Comparison of ENCODE assay signal across 11 cellular contexts in the genomic region with DNA sequence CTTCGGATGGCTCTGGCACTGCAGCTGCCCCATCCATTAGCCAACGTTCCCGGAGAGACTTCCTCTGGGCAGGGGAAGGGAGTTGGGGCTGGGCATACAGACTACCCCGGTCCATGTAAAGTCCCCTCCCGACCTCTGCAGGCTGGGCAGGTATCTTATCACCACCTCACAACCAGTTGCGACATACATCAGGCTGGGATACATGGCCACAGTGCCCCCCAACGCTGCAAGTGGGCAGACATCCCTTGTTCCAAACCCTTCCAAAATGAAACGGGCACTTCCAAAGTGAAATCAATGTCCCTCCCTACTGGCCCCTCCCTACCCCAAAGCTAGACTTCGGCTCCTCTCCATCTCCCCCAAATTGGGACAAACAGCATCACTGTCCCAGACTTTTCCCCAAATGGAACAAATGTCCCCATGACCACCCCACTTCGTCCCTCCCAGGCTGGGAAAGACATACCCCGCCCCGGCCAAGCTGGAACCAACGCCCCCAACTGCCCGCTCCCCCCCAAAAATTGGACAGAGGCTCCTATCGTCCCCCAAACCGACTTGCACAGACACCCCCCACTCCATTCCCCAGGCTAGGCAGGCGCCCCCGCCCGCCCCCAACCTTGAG. TPM values are rescaled to one million over a fixed set of nuclear protein-coding genes. Genes with fewer than 3 reads are reported as not detected.
DNase-seq lines count a peak whose midpoint lies in the region; ATAC-seq, FAIRE-seq and TF ChIP-seq lines count a peak whose summit lies in the region.
"Had no signal": no experiment of that assay in that cellular context is flagged by ENCODE, and none has a peak within 500 bp of the region (broad histone marks: within the 10 kb centered on the region; RNA-seq: fewer than 3 reads in every experiment).

No MANE protein-coding gene starts in this region.

- peaks cover 6 to 15% (median 13%) of the 10 kb centered on the region in 5 donors for H3K36me3 Mint-ChIP-seq in naive thymus-derived CD4-positive, alpha-beta T cell

- dilution Hi-C loops in mammary epithelial cell (cut with HindIII; ENCODE audit: low sequenced_read_pairs), result no loop called here

- CTCF ChIA-PET in A549 (lab: Yijun Ruan, JAX), result interaction anchor here (0.6 to 8.8 kb wide), 12 partner anchors 8 to 172 kb away, joined by 3 to 93 read pairs (median 5); a partner anchor contains a TSS
- CTCF ChIA-PET in mammary epithelial cell (lab: Charles Lee; ENCODE audit: low non-redundant PET), result interaction anchor here (0.6 kb wide), 1 partner anchor 20 kb away, joined by 4 read pairs; no protein-coding TSS in a partner anchor
- CTCF ChIA-PET in naive thymus-derived CD4-positive, alpha-beta T cell (lab: Charles Lee), result interaction anchor here (0.6 to 1.1 kb wide), 2 partner anchors 8 to 47 kb away, joined by 3 read pairs; no protein-coding TSS in a partner anchor

- POLR2A ChIA-PET in A549 (lab: Yijun Ruan, JAX), result interaction anchor here (0.8 to 1.5 kb wide), 2 partner anchors 15 to 25 kb away, joined by 3 to 4 read pairs; a partner anchor contains a TSS
- POLR2A ChIA-PET in naive thymus-derived CD4-positive, alpha-beta T cell (lab: Charles Lee), result interaction anchor here (0.7 to 1.9 kb wide), 3 partner anchors 15 to 25 kb away, joined by 3 to 4 read pairs (median 3); a partner anchor contains a TSS

- 72% methylated on average over 9 of the region's 19 CpGs for WGBS in A549 (ENCODE audit: missing lambda C conversion rate)
- 55% methylated on average over 5 of the region's 19 CpGs for WGBS in mammary epithelial cell (ENCODE audit: low coverage, missing lambda C conversion rate)

- H3K9ac ChIP-seq in mammary epithelial cell (ENCODE audit: insufficient read depth, low read length), result no peak overlapping the region

- H4K20me1 ChIP-seq in mammary epithelial cell (ENCODE audit: insufficient read depth, low read length), result no peaks in the 10 kb centered on the region

- H3K4me2 ChIP-seq in A549 (peak overlapping the region; percentile 95), mammary epithelial cell (ENCODE audit: insufficient read depth, low read depth, low read length) (peak overlapping the region; percentile 57)

- 0 out of 6 replicates have a peak, but pooled peaks of 1 of the 2 experiments have one; percentile 8 for ATAC-seq in A549
- no peak for ATAC-seq in naive thymus-derived CD4-positive, alpha-beta T cell
- no peak for ATAC-seq in GM18505 (IDR thresholded peaks at IDR 0.05; ENCODE audit: unreplicated experiment)
- ATAC-seq in HG03175 (IDR thresholded peaks at IDR 0.05; ENCODE audit: unreplicated experiment), result no peak

- peak overlapping the region in 1 of 9 donors; percentile 30 for H3K27ac Mint-ChIP-seq in naive thymus-derived CD4-positive, alpha-beta T cell

- peaks cover 8% of the 10 kb centered on the region for H3K27me3 ChIP-seq in mammary epithelial cell (ENCODE audit: insufficient read depth, low read length)
- peaks cover 5 to 21% of the 10 kb centered on the region in 2 donors for H3K27me3 ChIP-seq in naive thymus-derived CD4-positive, alpha-beta T cell (ENCODE audit: control insufficient read depth in 2 of 2, insufficient read depth in 2 of 2, low read length in 2 of 2)

- peaks cover 16 to 48% (median 27%) of the 10 kb centered on the region in 5 donors for H3K27me3 Mint-ChIP-seq in naive thymus-derived CD4-positive, alpha-beta T cell

- no peaks in the 10 kb centered on the region for H3K9me3 ChIP-seq in A549
- H3K9me3 ChIP-seq in mammary epithelial cell (replicated peaks; ENCODE audit: insufficient read depth, low read length), result no peaks in the 10 kb centered on the region
- no peaks in the 10 kb centered on the region for H3K9me3 ChIP-seq in naive thymus-derived CD4-positive, alpha-beta T cell (ENCODE audit: control insufficient read depth in 2 of 3, low read length in 3 of 3)

- peaks cover 2% of the 10 kb centered on the region for H3K36me3 ChIP-seq in mammary epithelial cell (ENCODE audit: insufficient read depth, low read length)
- H3K36me3 ChIP-seq in naive thymus-derived CD4-positive, alpha-beta T cell (ENCODE audit: control insufficient read depth in 2 of 3, insufficient read depth in 3 of 3, low read length in 3 of 3), result peaks cover 0 to 12% (median 0%) of the 10 kb centered on the region in 3 experiments

- H3K4me1 ChIP-seq in A549 (peaks cover 17% of the 10 kb centered on the region), mammary epithelial cell (ENCODE audit: insufficient read depth, low read length) (no peaks in the 10 kb centered on the region)
- peaks cover 9 to 10% of the 10 kb centered on the region in 2 donors for H3K4me1 ChIP-seq in naive thymus-derived CD4-positive, alpha-beta T cell (ENCODE audit: control insufficient read depth in 2 of 2, insufficient read depth in 2 of 2, low read length in 2 of 2)

- H3K79me2 ChIP-seq in mammary epithelial cell (ENCODE audit: insufficient read depth, low read length), result no peaks in the 10 kb centered on the region

- no peak for TF ChIP-seq RAD21 in A549 (conservative IDR thresholded peaks at IDR 0.05 in 1 of 2, IDR thresholded peaks at IDR 0.05 in 1 of 2)

- BruUV-seq in mammary epithelial cell (replicated peaks; lab: Mats Ljungman, UMichigan), result no TSS peak

- H3K4me3 Mint-ChIP-seq in naive thymus-derived CD4-positive, alpha-beta T cell, result peak overlapping the region; percentile 13 to 80 (median 54)

- DNase-seq in A549 (ENCODE audit: low read depth in 1 of 2, low spot score in 1 of 2), result no peak
- DNase-seq in GM13976 (ENCODE audit: low spot score), result peak; percentile 37
- DNase-seq in mammary epithelial cell, result no peak
- DNase-seq in naive thymus-derived CD4-positive, alpha-beta T cell, result no peak
- no peak for DNase-seq in NCI-H1105 treated with DMSO at 0.1 percent for 48 hours (lab: John Stamatoyannopoulos, UW)
- no peak for DNase-seq in KBM-7
- DNase-seq: NCI-H1092 treated with DMSO at 0.1 percent for 48 hours, SHP77 treated with DMSO at 0.1 percent for 48 hours had no signal

- TF ChIP-seq EP300 in A549 (IDR thresholded peaks at IDR 0.05), result no peak

- peaks cover 14 to 30% (median 19%) of the 10 kb centered on the region in 7 donors for H3K4me1 Mint-ChIP-seq in naive thymus-derived CD4-positive, alpha-beta T cell

- no peak overlapping the region for H2AFZ ChIP-seq in mammary epithelial cell (ENCODE audit: low read depth, low read length)

- intact Hi-C loops in mammary epithelial cell (cut with micrococcal nuclease), result no loop called here
- intact Hi-C loops in naive thymus-derived CD4-positive, alpha-beta T cell (cut with micrococcal nuclease), result no loop called here

- H3K4me3 ChIP-seq in A549, result peak overlapping the region; percentile 56
- H3K4me3 ChIP-seq in mammary epithelial cell (replicated peaks in 1 of 3; ENCODE audit: insufficient read depth in 1 of 3, low read depth in 2 of 3, low read length in 3 of 3), result no peak overlapping the region
- H3K4me3 ChIP-seq in naive thymus-derived CD4-positive, alpha-beta T cell (ENCODE audit: low read length), result no peak overlapping the region

- FAIRE-seq in A549 (lab: Jason Lieb, UNC), result no peak

- TF ChIP-seq CTCF in A549 (IDR thresholded peaks at IDR 0.05) (no peak), GM13976 (IDR thresholded peaks at IDR 0.05; ENCODE audit: borderline replicate concordance, control extremely low read depth, extremely low read depth, insufficient read depth, missing control alignments) (no peak), mammary epithelial cell (conservative IDR thresholded peaks at IDR 0.05 in 1 of 2, IDR thresholded peaks at IDR 0.05 in 1 of 2; ENCODE audit: extremely low read depth in 1 of 2, insufficient read depth in 1 of 2, low read depth in 1 of 2, low read length in 2 of 2) (no peak)

- H3K9me3 Mint-ChIP-seq in naive thymus-derived CD4-positive, alpha-beta T cell, result peaks cover 0 to 6% (median 0%) of the 10 kb centered on the region in 11 donors

- TF ChIP-seq POLR2A in A549 (IDR thresholded peaks at IDR 0.05; ENCODE audit: low read length), result no peak
- no peak for TF ChIP-seq POLR2A in GM18505 (IDR thresholded peaks at IDR 0.05; ENCODE audit: borderline replicate concordance, extremely low read depth, insufficient read depth, insufficient read length)

- H3K27ac ChIP-seq in A549 (peak overlapping the region; percentile 45 to 87; a peak in 4 of 6 replicates), mammary epithelial cell (ENCODE audit: insufficient read depth, low read depth, low read length) (no peak overlapping the region)
- H3K27ac ChIP-seq in naive thymus-derived CD4-positive, alpha-beta T cell (ENCODE audit: low read depth, low read length), result no peak overlapping the region

- in situ Hi-C loops in GM13976 (cut with MboI; ENCODE audit: low sequenced_read_pairs, unreplicated experiment), result loop anchor here (25.0 kb wide), 1 partner anchor 445 kb away; no protein-coding TSS in a partner anchor
- in situ Hi-C loops in mammary epithelial cell (cut with MboI; ENCODE audit: low sequenced_read_pairs in 2 of 2), result no loop called here
- in situ Hi-C loops in KBM-7 (cut with MboI; ENCODE audit: low pct_unique_long_range_greater_than_20kb, low sequenced_read_pairs), result loop anchor here (25.0 kb wide), 1 partner anchor 170 kb away; a partner anchor contains a TSS

RNA-seq across cellular contexts. Expression of a gene that starts 5.0 kb away (rescaled TPM):
- polyA plus RNA-seq in A549 (2011; rRNA removed) (0.73 and 0.96 TPM in 2 replicates), A549 (2017; fragmentation: RNase III; extraction: RNeasy Plus Mini Kit Qiagen cat#74134 plus additional on column Dnase treatment) (7.9 to 12.1 TPM (median 10.2 TPM) in 3 replicates), mammary epithelial cell (not detected)
- polyA plus RNA-seq in A549 (2012; cell fraction: cytosol; rRNA removed), result 2.3 and 2.6 TPM in 2 replicates
- 2.0 and 2.4 TPM in 2 replicates for polyA plus RNA-seq in A549 (2012; cell fraction: nucleus; rRNA removed)
- 0.92 TPM in 1 of 2 replicates, not detected in the other for polyA minus RNA-seq in A549 (2011; rRNA and poly(A)+ RNA removed)
- not detected for total RNA-seq in mammary epithelial cell
- polyA minus RNA-seq in mammary epithelial cell, result not detected
- under 1 TPM in 1 of 5 experiments, not detected in 4; 0.22 TPM for total RNA-seq in naive thymus-derived CD4-positive, alpha-beta T cell
- not detected for polyA plus RNA-seq in naive thymus-derived CD4-positive, alpha-beta T cell

RNA-seq across cellular contexts. Expression of a gene that starts 15.7 kb away (rescaled TPM):
- 1.3 and 1.9 TPM in 2 replicates for polyA plus RNA-seq in A549 (2011; rRNA removed)
- 3.9 and 4.1 TPM in 2 replicates for polyA plus RNA-seq in A549 (2012; cell fraction: cytosol; rRNA removed)
- 2.6 and 3.8 TPM in 2 replicates for polyA plus RNA-seq in A549 (2012; cell fraction: nucleus; rRNA removed)
- 2.1 to 2.8 TPM (median 2.3 TPM) in 3 replicates for polyA plus RNA-seq in A549 (2017; fragmentation: RNase III; extraction: RNeasy Plus Mini Kit Qiagen cat#74134 plus additional on column Dnase treatment)
- 0.12 and 0.29 TPM in 2 replicates for polyA minus RNA-seq in A549 (2011; rRNA and poly(A)+ RNA removed)
- total RNA-seq in mammary epithelial cell, result 1 to 10 TPM; 1.2 to 1.5 TPM
- polyA plus RNA-seq in mammary epithelial cell, result 0.59 TPM
- not detected for polyA minus RNA-seq in mammary epithelial cell
- 1 to 10 TPM in 2 of 5 experiments, under 1 TPM in 3; 0.58 to 1.9 (median 0.91) TPM for total RNA-seq in naive thymus-derived CD4-positive, alpha-beta T cell
- polyA plus RNA-seq in naive thymus-derived CD4-positive, alpha-beta T cell, result under 1 TPM; 0.18 to 0.19 TPM

RNA-seq across cellular contexts. Expression of a gene that starts 25.3 kb away (rescaled TPM):
- polyA plus RNA-seq in A549 (2011; rRNA removed) (3.0 and 3.1 TPM in 2 replicates), A549 (2017; fragmentation: RNase III; extraction: RNeasy Plus Mini Kit Qiagen cat#74134 plus additional on column Dnase treatment) (4.0 to 4.6 TPM (median 4.5 TPM) in 3 replicates), mammary epithelial cell (10.3 TPM)
- 3.3 and 4.6 TPM in 2 replicates for polyA plus RNA-seq in A549 (2012; cell fraction: cytosol; rRNA removed)
- polyA plus RNA-seq in A549 (2012; cell fraction: nucleus; rRNA removed), result 5.8 and 6.0 TPM in 2 replicates
- 2.7 TPM in 2 replicates for polyA minus RNA-seq in A549 (2011; rRNA and poly(A)+ RNA removed)
- total RNA-seq in mammary epithelial cell, result 1 to 10 TPM; 3.2 to 6.9 TPM
- 1.1 TPM for polyA minus RNA-seq in mammary epithelial cell
- total RNA-seq in naive thymus-derived CD4-positive, alpha-beta T cell, result 100 to 1,000 TPM in 1 of 5 experiments, 10 to 100 TPM in 4; 32.1 to 118 (median 83.2) TPM
- polyA plus RNA-seq in naive thymus-derived CD4-positive, alpha-beta T cell, result 100 to 1,000 TPM in 1 of 2 donors, 10 to 100 TPM in 1; 76.4 to 120 TPM

RNA-seq across cellular contexts. Expression of a gene that starts 28.7 kb away (rescaled TPM):
- polyA plus RNA-seq in A549 (2011; rRNA removed) (not detected in 2 replicates), A549 (2017; fragmentation: RNase III; extraction: RNeasy Plus Mini Kit Qiagen cat#74134 plus additional on column Dnase treatment) (not detected in 3 replicates), mammary epithelial cell (not detected)
- not detected in 2 replicates for polyA plus RNA-seq in A549 (2012; cell fraction: cytosol; rRNA removed)
- not detected in 2 replicates for polyA plus RNA-seq in A549 (2012; cell fraction: nucleus; rRNA removed)
- polyA minus RNA-seq in A549 (2011; rRNA and poly(A)+ RNA removed), result not detected in 2 replicates
- not detected for total RNA-seq in mammary epithelial cell
- polyA minus RNA-seq in mammary epithelial cell, result not detected
- under 1 TPM in 3 of 5 experiments, not detected in 2; 0.34 to 0.78 (median 0.60) TPM for total RNA-seq in naive thymus-derived CD4-positive, alpha-beta T cell
- polyA plus RNA-seq in naive thymus-derived CD4-positive, alpha-beta T cell, result not detected
- polyA plus RNA-seq: esophagus had no signal

RNA-seq across cellular contexts. Expression of a gene that starts 28.9 kb away (rescaled TPM):
- polyA plus RNA-seq in A549 (2011; rRNA removed), result not detected in 2 replicates
- not detected in 2 replicates for polyA plus RNA-seq in A549 (2012; cell fraction: cytosol; rRNA removed)
- not detected in 2 replicates for polyA plus RNA-seq in A549 (2012; cell fraction: nucleus; rRNA removed)
- not detected in 3 replicates for polyA plus RNA-seq in A549 (2017; fragmentation: RNase III; extraction: RNeasy Plus Mini Kit Qiagen cat#74134 plus additional on column Dnase treatment)
- not detected in 2 replicates for polyA minus RNA-seq in A549 (2011; rRNA and poly(A)+ RNA removed)
- total RNA-seq in mammary epithelial cell, result not detected
- polyA plus RNA-seq in mammary epithelial cell, result not detected
- polyA minus RNA-seq in mammary epithelial cell, result not detected
- total RNA-seq in naive thymus-derived CD4-positive, alpha-beta T cell, result not detected
- not detected for polyA plus RNA-seq in naive thymus-derived CD4-positive, alpha-beta T cell
- polyA plus RNA-seq: esophagus had no signal

Comparison
In these comparisons a context has a peak if more than half of its experiments do, and no peak if none do; other contexts are left out.
1. H3K27ac ChIP-seq: peak in A549 (2 of 2); none in mammary epithelial cell (single experiment) and naive thymus-derived CD4-positive, alpha-beta T cell (single experiment).
2. in situ Hi-C loops: an anchor here in GM13976 (25.0 kb wide) and KBM-7 (25.0 kb wide); none called in mammary epithelial cell.